In genomic region chr6:159978291-159979135, GRCh38 we compare ENCODE assay signal across 9 cellular contexts. TPM values are rescaled to one million over a fixed set of nuclear protein-coding genes. Genes with fewer than 3 reads are reported as not detected.
DNase-seq lines count a peak whose midpoint lies in the region; ATAC-seq and TF ChIP-seq lines count a peak whose summit lies in the region.
"Had no signal": no experiment of that assay in that cellular context is flagged by ENCODE, and none has a peak within 500 bp of the region (broad histone marks: within the 10 kb centered on the region; RNA-seq: fewer than 3 reads in every experiment).

No MANE protein-coding gene starts in this region.

- peak overlapping the region; percentile 66 for H3K27ac ChIP-seq in A673 (ENCODE audit: low read depth, low read length, poor library complexity, severe bottlenecking)
- peak overlapping the region; percentile 62 for H3K27ac ChIP-seq in hepatocyte

- intact Hi-C loops in A673 (cut with micrococcal nuclease; ENCODE audit: unreplicated experiment): no loop called here

- H3K9me2 ChIP-seq in hepatocyte (replicated peaks; ENCODE audit: insufficient read depth): no peaks in the 10 kb centered on the region

- H3K27me3 ChIP-seq in A673 (replicated peaks; ENCODE audit: insufficient read depth, low read depth, low read length, poor library complexity): no peaks in the 10 kb centered on the region
- H3K27me3 ChIP-seq in hepatocyte: no peaks in the 10 kb centered on the region

- H3K4me3 Mint-ChIP-seq in T-helper 17 cell: peak overlapping the region; percentile 36
- peak overlapping the region; percentile 55 for H3K4me3 Mint-ChIP-seq in type B pancreatic cell

- H3K4me1 Mint-ChIP-seq in T-helper 17 cell (peaks cover 79% of the 10 kb centered on the region), type B pancreatic cell (ENCODE audit: unreplicated experiment) (peaks cover 70% of the 10 kb centered on the region)

- BruUV-seq in A673 (replicated peaks; lab: Mats Ljungman, UMichigan): no TSS peak

- peak; percentile 39 for ATAC-seq in GM18511 (IDR thresholded peaks at IDR 0.05; ENCODE audit: unreplicated experiment)
- peak; percentile 16 for ATAC-seq in HG03025 (IDR thresholded peaks at IDR 0.05; ENCODE audit: low FRiP score, unreplicated experiment)
- ATAC-seq in T-helper 17 cell: peak; percentile 57
- ATAC-seq: HCT116 had no signal

- no peaks in the 10 kb centered on the region for H3K36me3 ChIP-seq in A673 (ENCODE audit: insufficient read depth, low read length, poor library complexity, severe bottlenecking)
- no peaks in the 10 kb centered on the region for H3K36me3 ChIP-seq in hepatocyte (replicated peaks; ENCODE audit: insufficient read depth, low read depth)

- H3K9me3 Mint-ChIP-seq in type B pancreatic cell: no peaks in the 10 kb centered on the region

- POLR2A ChIA-PET in A673 (lab: Charles Lee; ENCODE audit: low non-redundant PET): interaction anchor here (0.6 kb wide), 1 partner anchor 14 kb away, joined by 3 read pairs; no protein-coding TSS in a partner anchor

- DNase-seq in A673 (ENCODE audit: low spot score): no peak
- no peak for DNase-seq in T-helper 17 cell
- no peak for DNase-seq in hepatocyte (ENCODE audit: low spot score)
- DNase-seq in type B pancreatic cell (ENCODE audit: extremely low spot score, unreplicated experiment): no peak
- DNase-seq in NOMO-1 treated with dmso at 0.1 percent for 144 hours (lab: John Stamatoyannopoulos, UW; ENCODE audit: unreplicated experiment): no peak
- no peak for DNase-seq in NCI-H524 treated with DMSO at 0.1 percent for 48 hours (lab: John Stamatoyannopoulos, UW)

- H3K9me3 ChIP-seq in A673 (ENCODE audit: low read depth, low read length, poor library complexity, severe bottlenecking) (no peaks in the 10 kb centered on the region), T-helper 17 cell (ENCODE audit: control insufficient read depth, low read length, poor library complexity, severe bottlenecking) (no peaks in the 10 kb centered on the region), hepatocyte (ENCODE audit: low read depth) (no peaks in the 10 kb centered on the region)

- H3K4me1 ChIP-seq in A673 (ENCODE audit: insufficient read depth, low read length, poor library complexity, severe bottlenecking): peaks cover 57% of the 10 kb centered on the region
- H3K4me1 ChIP-seq in hepatocyte (ENCODE audit: insufficient read depth): peaks cover 63% of the 10 kb centered on the region

- H4K20me1 ChIP-seq in hepatocyte (ENCODE audit: insufficient read depth, poor library complexity, severe bottlenecking): peaks cover 98% of the 10 kb centered on the region

- 66% methylated on average over 13 of the region's 13 CpGs for WGBS in hepatocyte (ENCODE audit: low lambda C conversion rate, missing lambda C conversion rate)

- H3K27me3 Mint-ChIP-seq in T-helper 17 cell: no peaks in the 10 kb centered on the region
- no peaks in the 10 kb centered on the region for H3K27me3 Mint-ChIP-seq in type B pancreatic cell

- peaks cover 100% of the 10 kb centered on the region for H3K79me2 ChIP-seq in hepatocyte

- TF ChIP-seq CTCF in A673 (conservative IDR thresholded peaks at IDR 0.05; ENCODE audit: low read depth, low read length) (no peak), hepatocyte (IDR thresholded peaks at IDR 0.05; ENCODE audit: poor library complexity) (no peak), type B pancreatic cell (conservative IDR thresholded peaks at IDR 0.05) (no peak)

- H3K36me3 Mint-ChIP-seq in T-helper 17 cell (ENCODE audit: low read depth): no peaks in the 10 kb centered on the region
- no peaks in the 10 kb centered on the region for H3K36me3 Mint-ChIP-seq in type B pancreatic cell

- CTCF ChIA-PET in A673 (lab: Charles Lee): no interaction called here

- H3K4me2 ChIP-seq in hepatocyte: peak overlapping the region; percentile 47

- H3K4me3 ChIP-seq in A673 (ENCODE audit: low read depth, low read length, poor library complexity, severe bottlenecking) (no peak overlapping the region), hepatocyte (no peak overlapping the region)

- H3K27ac Mint-ChIP-seq in T-helper 17 cell (peak overlapping the region; percentile 98), type B pancreatic cell (peak overlapping the region; percentile 40)

- no peak overlapping the region for H2AFZ ChIP-seq in hepatocyte

RNA-seq across cellular contexts. Expression of gene IGF2R, which starts 9.6 kb away (rescaled TPM):
- 64.7 and 67.4 TPM in 2 replicates for total RNA-seq in A673 (2021)
- 10 to 100 TPM; 56.7 to 59.5 TPM for total RNA-seq in T-helper 17 cell
- total RNA-seq in hepatocyte: 105 and 132 TPM in 2 replicates
- polyA plus RNA-seq in hepatocyte: 56.1 and 61.2 TPM in 2 replicates
- 79.8 and 95.5 TPM in 2 replicates for total RNA-seq in type B pancreatic cell (ENCODE audit: low replicate concordance)
